ENCODE assay signal across 1 cellular context in genomic region chr6:37496951-37497885, GRCh38.
TF ChIP-seq lines count a peak whose summit lies in the region.

No MANE protein-coding gene starts in this region.

TF ChIP-seq in WTC11, 78 proteins besides CTCF, POLR2A, EP300 and RAD21 (continued from another document):
- no peak for TF ChIP-seq ZNF425 (CRISPR knock-in tag; conservative IDR thresholded peaks at IDR 0.05)
- no peak for TF ChIP-seq ZNF671 (CRISPR knock-in tag; IDR thresholded peaks at IDR 0.05)
- no peak for TF ChIP-seq KAT7 (CRISPR knock-in tag; IDR thresholded peaks at IDR 0.05; ENCODE audit: borderline replicate concordance)
- TF ChIP-seq, protein P1, sequence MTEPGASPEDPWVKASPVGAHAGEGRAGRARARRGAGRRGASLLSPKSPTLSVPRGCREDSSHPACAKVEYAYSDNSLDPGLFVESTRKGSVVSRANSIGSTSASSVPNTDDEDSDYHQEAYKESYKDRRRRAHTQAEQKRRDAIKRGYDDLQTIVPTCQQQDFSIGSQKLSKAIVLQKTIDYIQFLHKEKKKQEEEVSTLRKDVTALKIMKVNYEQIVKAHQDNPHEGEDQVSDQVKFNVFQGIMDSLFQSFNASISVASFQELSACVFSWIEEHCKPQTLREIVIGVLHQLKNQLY (CRISPR knock-in tag; IDR thresholded peaks at IDR 0.05): no peak
- TF ChIP-seq NFYB (CRISPR knock-in tag; conservative IDR thresholded peaks at IDR 0.05; ENCODE audit: low read depth): no peak
- no peak for TF ChIP-seq GRHL2 (CRISPR knock-in tag; IDR thresholded peaks at IDR 0.05; ENCODE audit: insufficient replicate concordance, severe bottlenecking)
- no peak for TF ChIP-seq TCF7 (CRISPR knock-in tag; IDR thresholded peaks at IDR 0.05; ENCODE audit: low read depth)
- no peak for TF ChIP-seq ELF4 (CRISPR knock-in tag; IDR thresholded peaks at IDR 0.05; ENCODE audit: low read depth)
- TF ChIP-seq ZNF281 (CRISPR knock-in tag; IDR thresholded peaks at IDR 0.05): no peak
- TF ChIP-seq NR3C1 (CRISPR knock-in tag; conservative IDR thresholded peaks at IDR 0.05; ENCODE audit: low read depth): no peak
- no peak for TF ChIP-seq JUN (CRISPR knock-in tag; IDR thresholded peaks at IDR 0.05)
- TF ChIP-seq, protein P2, sequence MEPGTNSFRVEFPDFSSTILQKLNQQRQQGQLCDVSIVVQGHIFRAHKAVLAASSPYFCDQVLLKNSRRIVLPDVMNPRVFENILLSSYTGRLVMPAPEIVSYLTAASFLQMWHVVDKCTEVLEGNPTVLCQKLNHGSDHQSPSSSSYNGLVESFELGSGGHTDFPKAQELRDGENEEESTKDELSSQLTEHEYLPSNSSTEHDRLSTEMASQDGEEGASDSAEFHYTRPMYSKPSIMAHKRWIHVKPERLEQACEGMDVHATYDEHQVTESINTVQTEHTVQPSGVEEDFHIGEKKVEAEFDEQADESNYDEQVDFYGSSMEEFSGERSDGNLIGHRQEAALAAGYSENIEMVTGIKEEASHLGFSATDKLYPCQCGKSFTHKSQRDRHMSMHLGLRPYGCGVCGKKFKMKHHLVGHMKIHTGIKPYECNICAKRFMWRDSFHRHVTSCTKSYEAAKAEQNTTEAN (CRISPR knock-in tag; IDR thresholded peaks at IDR 0.05): no peak
